2 cellular contexts compared by ENCODE assay signal in the genomic region with DNA sequence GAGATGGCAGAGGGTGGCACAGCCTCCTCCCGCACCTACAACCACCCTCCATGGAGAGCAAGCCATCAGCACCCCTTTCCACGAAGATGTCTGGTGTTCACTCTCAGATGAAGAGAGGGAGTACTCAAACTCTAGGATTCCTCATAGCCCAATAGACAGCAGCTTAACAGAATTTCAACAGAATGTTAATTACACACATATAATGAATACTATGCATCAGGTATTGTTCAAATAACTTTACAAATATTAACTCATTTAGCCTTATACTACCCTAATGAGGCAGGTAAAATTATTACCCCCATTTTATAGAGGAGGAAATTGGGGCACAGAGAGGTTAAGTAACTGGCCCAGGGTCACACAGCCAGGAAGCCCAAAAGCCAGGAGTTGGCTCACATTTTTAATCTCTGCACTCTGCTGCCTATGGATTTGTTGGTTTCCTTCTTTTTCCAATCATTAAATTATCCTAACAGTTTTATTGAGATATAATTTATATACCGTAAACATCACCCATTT.
TF ChIP-seq lines count a peak whose summit lies in the region.

No MANE protein-coding gene starts in this region.

TF ChIP-seq in HEK293, 187 proteins besides CTCF, POLR2A, EP300 and RAD21:
- TF ChIP-seq ZNF654 (tag by site-specific recombination; IDR thresholded peaks at IDR 0.05; ENCODE audit: low read depth) (no peak), ZNF768 (tag by site-specific recombination; IDR thresholded peaks at IDR 0.05) (peak; percentile 74; the same call in 1 of the 2 replicates)

TF ChIP-seq in H1, 55 proteins besides CTCF, POLR2A, EP300 and RAD21:
- TF ChIP-seq KDM1A (IDR thresholded peaks at IDR 0.05; ENCODE audit: borderline replicate concordance, low read length), result peak; percentile 50; the same call in 1 of the 2 replicates
- TF ChIP-seq JUN (IDR thresholded peaks at IDR 0.05; ENCODE audit: low read depth, low read length), result no peak
